Comparison of ENCODE assay signal across 1 cellular context in the genomic region with DNA sequence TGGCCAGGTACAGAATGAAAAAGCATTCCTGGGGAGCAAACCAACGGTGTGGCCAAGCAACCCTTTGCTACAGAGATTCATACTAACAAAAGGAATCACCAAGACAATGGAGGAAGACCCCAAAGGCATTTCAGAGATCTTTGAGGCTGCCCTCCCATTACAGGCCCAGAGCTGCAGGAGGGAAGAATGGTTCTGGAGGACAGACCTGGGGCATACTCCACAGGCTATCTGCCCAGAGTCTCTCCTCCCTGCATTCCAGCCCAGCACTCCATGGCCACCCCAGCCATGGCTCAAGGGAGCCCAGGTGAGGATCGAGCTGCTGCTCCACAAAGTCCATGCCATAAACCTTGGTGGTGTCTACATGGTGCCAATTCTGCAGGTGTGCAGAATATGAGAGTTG.
TF ChIP-seq lines count a peak whose summit lies in the region.

No MANE protein-coding gene starts in this region.

TF ChIP-seq in GM23338, 12 proteins besides CTCF, POLR2A, EP300 and RAD21 (continued from another document):
- peak; percentile 43; the same call in 1 of the 2 replicates for TF ChIP-seq ZNF462 (CRISPR knock-in tag; IDR thresholded peaks at IDR 0.05)
- TF ChIP-seq POLR2AphosphoS5 (IDR thresholded peaks at IDR 0.05; ENCODE audit: low read depth): no peak
- TF ChIP-seq EZH2phosphoT487 (IDR thresholded peaks at IDR 0.05; ENCODE audit: unreplicated experiment): no peak
- no peak for TF ChIP-seq STAT1 (IDR thresholded peaks at IDR 0.05; ENCODE audit: unreplicated experiment)
- TF ChIP-seq JUNB (IDR thresholded peaks at IDR 0.05; ENCODE audit: unreplicated experiment): no peak
- no peak for TF ChIP-seq ETS1 (IDR thresholded peaks at IDR 0.05)
- TF ChIP-seq CREB1 (CRISPR knock-in tag; IDR thresholded peaks at IDR 0.05; ENCODE audit: low read depth): no peak
- TF ChIP-seq, protein P1, sequence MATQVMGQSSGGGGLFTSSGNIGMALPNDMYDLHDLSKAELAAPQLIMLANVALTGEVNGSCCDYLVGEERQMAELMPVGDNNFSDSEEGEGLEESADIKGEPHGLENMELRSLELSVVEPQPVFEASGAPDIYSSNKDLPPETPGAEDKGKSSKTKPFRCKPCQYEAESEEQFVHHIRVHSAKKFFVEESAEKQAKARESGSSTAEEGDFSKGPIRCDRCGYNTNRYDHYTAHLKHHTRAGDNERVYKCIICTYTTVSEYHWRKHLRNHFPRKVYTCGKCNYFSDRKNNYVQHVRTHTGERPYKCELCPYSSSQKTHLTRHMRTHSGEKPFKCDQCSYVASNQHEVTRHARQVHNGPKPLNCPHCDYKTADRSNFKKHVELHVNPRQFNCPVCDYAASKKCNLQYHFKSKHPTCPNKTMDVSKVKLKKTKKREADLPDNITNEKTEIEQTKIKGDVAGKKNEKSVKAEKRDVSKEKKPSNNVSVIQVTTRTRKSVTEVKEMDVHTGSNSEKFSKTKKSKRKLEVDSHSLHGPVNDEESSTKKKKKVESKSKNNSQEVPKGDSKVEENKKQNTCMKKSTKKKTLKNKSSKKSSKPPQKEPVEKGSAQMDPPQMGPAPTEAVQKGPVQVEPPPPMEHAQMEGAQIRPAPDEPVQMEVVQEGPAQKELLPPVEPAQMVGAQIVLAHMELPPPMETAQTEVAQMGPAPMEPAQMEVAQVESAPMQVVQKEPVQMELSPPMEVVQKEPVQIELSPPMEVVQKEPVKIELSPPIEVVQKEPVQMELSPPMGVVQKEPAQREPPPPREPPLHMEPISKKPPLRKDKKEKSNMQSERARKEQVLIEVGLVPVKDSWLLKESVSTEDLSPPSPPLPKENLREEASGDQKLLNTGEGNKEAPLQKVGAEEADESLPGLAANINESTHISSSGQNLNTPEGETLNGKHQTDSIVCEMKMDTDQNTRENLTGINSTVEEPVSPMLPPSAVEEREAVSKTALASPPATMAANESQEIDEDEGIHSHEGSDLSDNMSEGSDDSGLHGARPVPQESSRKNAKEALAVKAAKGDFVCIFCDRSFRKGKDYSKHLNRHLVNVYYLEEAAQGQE (IDR thresholded peaks at IDR 0.05; ENCODE audit: unreplicated experiment): no peak
- no peak for TF ChIP-seq EZH2 (IDR thresholded peaks at IDR 0.05; ENCODE audit: low read depth, unreplicated experiment)
